In the genomic region with DNA sequence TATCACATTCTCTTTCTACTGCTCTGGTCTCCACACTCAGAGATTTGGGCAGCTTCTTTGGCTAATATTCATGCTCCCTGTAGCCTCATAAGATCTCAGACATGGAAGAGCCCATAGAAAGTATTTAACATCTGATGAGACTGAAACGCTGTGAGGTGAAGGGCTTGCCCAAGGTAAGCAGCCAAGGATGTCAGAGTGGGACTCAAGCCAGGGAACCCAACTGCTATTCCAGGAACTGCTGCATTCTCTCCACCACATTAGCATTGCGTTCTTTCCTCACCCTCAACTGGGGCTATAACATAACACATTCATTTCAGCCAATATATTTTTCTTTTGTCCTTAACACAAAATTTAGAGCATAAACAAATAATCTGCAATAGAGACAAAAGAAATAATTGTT, we compare ENCODE assay signal across 13 cellular contexts. TPM values are rescaled to one million over a fixed set of nuclear protein-coding genes. Genes with fewer than 3 reads are reported as not detected.
DNase-seq lines count a peak whose midpoint lies in the region; ATAC-seq and TF ChIP-seq lines count a peak whose summit lies in the region.
"Had no signal": no experiment of that assay in that cellular context is flagged by ENCODE, and none has a peak within 500 bp of the region (broad histone marks: within the 10 kb centered on the region; RNA-seq: fewer than 3 reads in every experiment).

No MANE protein-coding gene starts in this region.

- H3K27ac Mint-ChIP-seq in endodermal cell = peak overlapping the region; percentile 11
- peak overlapping the region; percentile 75 to 93 for H3K27ac Mint-ChIP-seq in natural killer cell treated with Interleukin-12 subunit alpha and Interleukin-12 subunit beta and Interleukin-15 and Interleukin-18, amount 100 ng/mL, for 72 hours
- H3K27ac Mint-ChIP-seq: mesothelial cell of epicardium had no signal

- peak overlapping the region; percentile 88 to 99 (median 97) for H3K4me2 ChIP-seq in BLaER1 treated with 17β-estradiol and CSF1 and Interleukin-3, amounts not matched to agents 10 nM and 100 nM
- H3K4me2 ChIP-seq in MM.1S (ENCODE audit: low read depth, low read length) = peak overlapping the region; percentile 92

- peaks cover 37% of the 10 kb centered on the region for H3K27me3 Mint-ChIP-seq in endodermal cell (ENCODE audit: insufficient read depth)
- H3K27me3 Mint-ChIP-seq in natural killer cell treated with Interleukin-12 subunit alpha and Interleukin-12 subunit beta and Interleukin-15 and Interleukin-18, amount 100 ng/mL, for 72 hours = no peaks in the 10 kb centered on the region

- H3K36me3 ChIP-seq in BLaER1 treated with 17β-estradiol and CSF1 and Interleukin-3, amounts not matched to agents 10 nM and 100 nM = peaks cover 0 to 46% (median 5%) of the 10 kb centered on the region in 11 experiments; a peak in 8 of 22 replicates
- H3K36me3 ChIP-seq in MM.1S (replicated peaks; ENCODE audit: insufficient read depth, low read length) (no peaks in the 10 kb centered on the region), endodermal cell (ENCODE audit: control insufficient read depth, insufficient read depth, low read length) (no peaks in the 10 kb centered on the region)
- H3K36me3 ChIP-seq: BE2C, sigmoid colon had no signal

- no peaks in the 10 kb centered on the region for H3K36me3 Mint-ChIP-seq in endodermal cell (ENCODE audit: low read depth)
- H3K36me3 Mint-ChIP-seq in natural killer cell treated with Interleukin-12 subunit alpha and Interleukin-12 subunit beta and Interleukin-15 and Interleukin-18, amount 100 ng/mL, for 72 hours = no peaks in the 10 kb centered on the region
- H3K36me3 Mint-ChIP-seq: mesothelial cell of epicardium had no signal

- ATAC-seq in natural killer cell treated with Interleukin-12 subunit alpha and Interleukin-12 subunit beta and Interleukin-15 and Interleukin-18, amount 100 ng/mL, for 72 hours = no peak
- no peak for ATAC-seq in GM19397 (IDR thresholded peaks at IDR 0.05; ENCODE audit: unreplicated experiment)

- peak overlapping the region in 8 of 11 experiments; percentile 3 to 91 (median 83); a peak in 8 of 22 replicates for H3K27ac ChIP-seq in BLaER1 treated with 17β-estradiol and CSF1 and Interleukin-3, amounts not matched to agents 10 nM and 100 nM
- H3K27ac ChIP-seq in MM.1S (ENCODE audit: low read length) (peak overlapping the region; percentile 95; the same call in 1 of the 2 replicates), endodermal cell (ENCODE audit: low read depth, low read length) (no peak overlapping the region)

- no peaks in the 10 kb centered on the region for H3K9me3 ChIP-seq in BLaER1 treated with 17β-estradiol and CSF1 and Interleukin-3, amounts not matched to agents 10 nM and 100 nM (replicated peaks in 1 of 11)
- no peaks in the 10 kb centered on the region for H3K9me3 ChIP-seq in MM.1S (replicated peaks; ENCODE audit: insufficient read depth, low read length)
- no peaks in the 10 kb centered on the region for H3K9me3 ChIP-seq in endodermal cell (ENCODE audit: control insufficient read depth, low read length)
- H3K9me3 ChIP-seq: BE2C, sigmoid colon had no signal

- no peak for DNase-seq in MM.1S
- DNase-seq in endodermal cell = no peak
- no peak for DNase-seq in natural killer cell treated with Interleukin-12 subunit alpha and Interleukin-12 subunit beta and Interleukin-15 and Interleukin-18, amount 100 ng/mL, for 72 hours (ENCODE audit: low spot score)
- DNase-seq in HuH-7 (ENCODE audit: low spot score) = no peak
- no peak for DNase-seq in stimulated activated naive CD4-positive, alpha-beta T cell treated with Interleukin-2 at 50 U/mL for 16 hours (lab: John Stamatoyannopoulos, UW)
- DNase-seq in NCI-H524 treated with DMSO at 0.1 percent for 48 hours (lab: John Stamatoyannopoulos, UW) = no peak
- DNase-seq: BE2C, hippocampal formation, NCI-H2029 treated with DMSO at 0.1 percent for 48 hours, sigmoid colon had no signal

- H4K20me1 ChIP-seq in BLaER1 treated with 17β-estradiol and CSF1 and Interleukin-3, amounts not matched to agents 10 nM and 100 nM = peaks cover 0 to 86% (median 10%) of the 10 kb centered on the region in 11 experiments; a peak in 14 of 22 replicates
- no peaks in the 10 kb centered on the region for H4K20me1 ChIP-seq in MM.1S (ENCODE audit: insufficient read depth, low read length)

- peaks cover 79% of the 10 kb centered on the region for H3F3A ChIP-seq in MM.1S (ENCODE audit: insufficient read depth, low read length)

- peak overlapping the region in 6 of 11 experiments; percentile 84 to 88 (median 86); a peak in 12 of 22 replicates for H3K9ac ChIP-seq in BLaER1 treated with 17β-estradiol and CSF1 and Interleukin-3, amounts not matched to agents 10 nM and 100 nM
- H3K9ac ChIP-seq in MM.1S (ENCODE audit: low read length) = peak overlapping the region; percentile 67
- H3K9ac ChIP-seq in endodermal cell (ENCODE audit: extremely low read depth, low read length, poor library complexity, severe bottlenecking) = no peak overlapping the region

- TF ChIP-seq CTCF in MM.1S (IDR thresholded peaks at IDR 0.05; ENCODE audit: low read length) (no peak), endodermal cell (conservative IDR thresholded peaks at IDR 0.05) (no peak)

- H3K9me2 ChIP-seq in MM.1S (replicated peaks; ENCODE audit: insufficient read depth, low read length) = no peaks in the 10 kb centered on the region

- H3K4me3 ChIP-seq in BLaER1 treated with 17β-estradiol and CSF1 and Interleukin-3, amounts not matched to agents 10 nM and 100 nM = peak overlapping the region; percentile 64 to 84 (median 73)
- H3K4me3 ChIP-seq in MM.1S (ENCODE audit: low read length) (peak overlapping the region; percentile 93), endodermal cell (ENCODE audit: low read length) (peak overlapping the region; percentile 67)

- no peak overlapping the region for H3K4me3 Mint-ChIP-seq in endodermal cell
- peak overlapping the region; percentile 91 for H3K4me3 Mint-ChIP-seq in natural killer cell treated with Interleukin-12 subunit alpha and Interleukin-12 subunit beta and Interleukin-15 and Interleukin-18, amount 100 ng/mL, for 72 hours
- H3K4me3 Mint-ChIP-seq: mesothelial cell of epicardium had no signal

- H3K27me3 ChIP-seq in BLaER1 treated with 17β-estradiol and CSF1 and Interleukin-3, amounts not matched to agents 10 nM and 100 nM = no peaks in the 10 kb centered on the region
- H3K27me3 ChIP-seq in MM.1S (replicated peaks; ENCODE audit: insufficient read depth, low read length) = no peaks in the 10 kb centered on the region
- peaks cover 27% of the 10 kb centered on the region for H3K27me3 ChIP-seq in endodermal cell (ENCODE audit: control insufficient read depth, insufficient read depth, low read length, poor library complexity, severe bottlenecking)
- H3K27me3 ChIP-seq: BE2C, sigmoid colon had no signal

- 88 to 100% methylated on average over 2 of the region's 2 CpGs for whole genome bisulfite sequencing in endodermal cell (ENCODE audit: insufficient coverage in 1 of 2, insufficient read length in 1 of 2), 2 experiments

- H2AFZ ChIP-seq in MM.1S (ENCODE audit: low read length) = no peak overlapping the region

- peaks cover 62% of the 10 kb centered on the region for H3K79me2 ChIP-seq in MM.1S (ENCODE audit: low read length)

- no peaks in the 10 kb centered on the region for H3K9me3 Mint-ChIP-seq in endodermal cell
- no peaks in the 10 kb centered on the region for H3K9me3 Mint-ChIP-seq in natural killer cell treated with Interleukin-12 subunit alpha and Interleukin-12 subunit beta and Interleukin-15 and Interleukin-18, amount 100 ng/mL, for 72 hours
- H3K9me3 Mint-ChIP-seq: mesothelial cell of epicardium had no signal

- peaks cover 73 to 97% (median 89%) of the 10 kb centered on the region in 10 experiments for H3K4me1 ChIP-seq in BLaER1 treated with 17β-estradiol and CSF1 and Interleukin-3, amounts not matched to agents 10 nM and 100 nM
- H3K4me1 ChIP-seq in MM.1S (ENCODE audit: low read length) (peaks cover 29% of the 10 kb centered on the region), endodermal cell (ENCODE audit: control insufficient read depth, insufficient read depth, low read length) (peaks cover 6% of the 10 kb centered on the region)
- H3K4me1 ChIP-seq: BE2C had no signal

- peaks cover 52% of the 10 kb centered on the region for H3K4me1 Mint-ChIP-seq in endodermal cell
- peaks cover 81 to 90% of the 10 kb centered on the region in 2 donors for H3K4me1 Mint-ChIP-seq in natural killer cell treated with Interleukin-12 subunit alpha and Interleukin-12 subunit beta and Interleukin-15 and Interleukin-18, amount 100 ng/mL, for 72 hours (ENCODE audit: low read depth in 2 of 2)

RNA-seq across cellular contexts. Expression of a gene that starts 3.8 kb away (rescaled TPM):
- total RNA-seq in endodermal cell = under 1 TPM; 0.20 to 0.42 TPM
- polyA plus RNA-seq in endodermal cell (2013, experiment 1 of 2) = 0.50 TPM
- 0.41 TPM for polyA plus RNA-seq in endodermal cell (2013, experiment 2 of 2)
- 1 to 10 TPM; 3.8 to 4.4 TPM for total RNA-seq in natural killer cell treated with Interleukin-12 subunit alpha and Interleukin-12 subunit beta and Interleukin-15 and Interleukin-18, amount 100 ng/mL, for 72 hours
